12 cellular contexts compared by ENCODE assay signal in genomic region chrX:153948847-153949819, GRCh38. TPM values are rescaled to one million over a fixed set of nuclear protein-coding genes. Genes with fewer than 3 reads are reported as not detected.
DNase-seq lines count a peak whose midpoint lies in the region; ATAC-seq, FAIRE-seq and TF ChIP-seq lines count a peak whose summit lies in the region.
"Had no signal": no experiment of that assay in that cellular context is flagged by ENCODE, and none has a peak within 500 bp of the region (broad histone marks: within the 10 kb centered on the region; RNA-seq: fewer than 3 reads in every experiment).

No MANE protein-coding gene starts in this region.

- H3K4me1 ChIP-seq in right cardiac atrium (ENCODE audit: control insufficient read depth, insufficient read depth, low read length) (no peaks in the 10 kb centered on the region), pancreas (no peaks in the 10 kb centered on the region)

- H3K9me3 Mint-ChIP-seq in central memory CD8-positive, alpha-beta T cell = no peaks in the 10 kb centered on the region
- no peaks in the 10 kb centered on the region for H3K9me3 Mint-ChIP-seq in natural killer cell

- peaks cover 32% of the 10 kb centered on the region for H3K36me3 Mint-ChIP-seq in central memory CD8-positive, alpha-beta T cell (ENCODE audit: insufficient read depth)
- H3K36me3 Mint-ChIP-seq in natural killer cell = no peaks in the 10 kb centered on the region

- H3K4me3 Mint-ChIP-seq in central memory CD8-positive, alpha-beta T cell = peak overlapping the region; percentile 11
- peak overlapping the region; percentile 72 for H3K4me3 Mint-ChIP-seq in natural killer cell
- H3K4me3 Mint-ChIP-seq: CD4-positive, CD25-positive, alpha-beta regulatory T cell had no signal

- intact Hi-C loops in right cardiac atrium (cut with DNase I) = no loop called here
- intact Hi-C loops in Right ventricle myocardium superior (cut with DNase I) = loop anchor here (10.0 kb wide), 1 partner anchor 154 kb away; the partner anchor contains the start of genes IDH3G and SSR4
- intact Hi-C loops in natural killer cell (cut with micrococcal nuclease) = no loop called here
- intact Hi-C loops in pancreas (cut with DNase I) = no loop called here

- H3K27me3 Mint-ChIP-seq in central memory CD8-positive, alpha-beta T cell = no peaks in the 10 kb centered on the region
- no peaks in the 10 kb centered on the region for H3K27me3 Mint-ChIP-seq in natural killer cell (ENCODE audit: low read depth in 2 of 2)
- H3K27me3 Mint-ChIP-seq: CD4-positive, CD25-positive, alpha-beta regulatory T cell had no signal

- H3K27ac Mint-ChIP-seq in central memory CD8-positive, alpha-beta T cell (ENCODE audit: low read depth) = peak overlapping the region; percentile 76
- peak overlapping the region; percentile 87 to 93 for H3K27ac Mint-ChIP-seq in natural killer cell

- H3K4me3 ChIP-seq in right cardiac atrium (ENCODE audit: low read length) = no peak overlapping the region
- no peak overlapping the region for H3K4me3 ChIP-seq in pancreas
- no peak overlapping the region for H3K4me3 ChIP-seq in coronary artery
- H3K4me3 ChIP-seq: suprapubic skin had no signal

- 43% methylated on average over 30 of the region's 30 CpGs for WGBS in right cardiac atrium
- 85 to 90% methylated on average over 30 of the region's 30 CpGs for WGBS in pancreas, 2 donors

- no peaks in the 10 kb centered on the region for H3K9me3 ChIP-seq in right cardiac atrium (ENCODE audit: control insufficient read depth, low read length)
- H3K9me3 ChIP-seq in pancreas = no peaks in the 10 kb centered on the region
- H3K9me3 ChIP-seq: suprapubic skin had no signal

- peaks cover 6% of the 10 kb centered on the region for H3K4me1 Mint-ChIP-seq in central memory CD8-positive, alpha-beta T cell
- peaks cover 11 to 25% of the 10 kb centered on the region in 2 donors for H3K4me1 Mint-ChIP-seq in natural killer cell

- ATAC-seq in right cardiac atrium (peak in 1 of 2 donors; percentile 27), Right ventricle myocardium superior (ENCODE audit: poor library complexity) (no peak), natural killer cell (peak in 2 of 3 donors; percentile 28 to 29), pancreas (no peak)
- no peak for ATAC-seq in central memory CD8-positive, alpha-beta T cell (replicated peaks; ENCODE audit: extremely low read depth, poor library complexity, severe bottlenecking)

- no peak for FAIRE-seq in pancreas (lab: Jason Lieb, UNC)

- H3K27ac ChIP-seq in right cardiac atrium (ENCODE audit: low read length) (peak overlapping the region; percentile 7), pancreas (no peak overlapping the region), coronary artery (peak overlapping the region in 1 of 2 donors; percentile 38)
- H3K27ac ChIP-seq: suprapubic skin had no signal

- DNase-seq in right cardiac atrium = no peak
- no peak for DNase-seq in Right ventricle myocardium superior
- DNase-seq in central memory CD8-positive, alpha-beta T cell (ENCODE audit: low spot score in 2 of 2) = no peak
- DNase-seq in natural killer cell = no peak
- no peak for DNase-seq in pancreas
- DNase-seq in activated effector memory CD4-positive, alpha-beta T cell treated with Interleukin-2 at 50 U/mL for 16 hours = no peak
- no peak for DNase-seq in activated CD4-positive, CD25-positive, alpha-beta regulatory T cell (lab: John Stamatoyannopoulos, UW)
- no peak for DNase-seq in coronary artery (ENCODE audit: low spot score)
- DNase-seq: activated effector memory CD4-positive, alpha-beta T cell treated with anti-CD3 and anti-CD28 coated beads, Interleukin-2, amount 50 U/mL, for 16 hours; CD4-positive, CD25-positive, alpha-beta regulatory T cell; GOT3 had no signal

- H3K27me3 ChIP-seq in right cardiac atrium (ENCODE audit: control insufficient read depth, insufficient read depth) (no peaks in the 10 kb centered on the region), pancreas (peaks cover 0 to 4% (median 0%) of the 10 kb centered on the region in 4 donors)
- H3K27me3 ChIP-seq: suprapubic skin had no signal

- H3K36me3 ChIP-seq in pancreas = peaks cover 0 to 26% (median 17%) of the 10 kb centered on the region in 3 donors

- TF ChIP-seq CTCF in natural killer cell (IDR thresholded peaks at IDR 0.05) (no peak), pancreas (IDR thresholded peaks at IDR 0.05) (no peak), coronary artery (IDR thresholded peaks at IDR 0.05) (no peak)

RNA-seq across cellular contexts. Expression of gene RENBP, which starts 4.7 kb away (rescaled TPM):
- total RNA-seq in right cardiac atrium (10 to 100 TPM; 14.0 to 17.7 (median 15.7) TPM), Right ventricle myocardium superior (11.1 TPM), natural killer cell (10 to 100 TPM; 14.3 to 17.1 (median 15.2) TPM), pancreas (1 to 10 TPM in 4 of 6 donors, under 1 TPM in 2; 0.43 to 7.5 (median 1.6) TPM)
- polyA plus RNA-seq in right cardiac atrium (13.3 TPM), pancreas (1 to 10 TPM; 2.8 to 5.1 TPM)

RNA-seq across cellular contexts. Expression of gene NAA10, which starts 14.3 kb away (rescaled TPM):
- total RNA-seq in right cardiac atrium (10 to 100 TPM; 61.1 to 75.5 (median 66.2) TPM), Right ventricle myocardium superior (70.4 TPM), natural killer cell (10 to 100 TPM; 63.4 to 82.3 (median 73.1) TPM), pancreas (10 to 100 TPM; 24.5 to 49.0 (median 40.3) TPM)
- polyA plus RNA-seq in right cardiac atrium (108 TPM), pancreas (100 to 1,000 TPM in 1 of 2 donors, 10 to 100 TPM in 1; 95.1 to 115 TPM)

RNA-seq across cellular contexts. Expression of gene HCFC1, which starts 22.5 kb away (rescaled TPM):
- 10 to 100 TPM; 26.9 to 41.4 (median 32.9) TPM for total RNA-seq in right cardiac atrium
- 17.3 TPM for polyA plus RNA-seq in right cardiac atrium
- total RNA-seq in Right ventricle myocardium superior = 24.7 TPM
- total RNA-seq in natural killer cell = 10 to 100 TPM; 65.2 to 76.7 (median 67.5) TPM
- 10 to 100 TPM; 10.4 to 28.4 (median 17.0) TPM for total RNA-seq in pancreas
- polyA plus RNA-seq in pancreas = 10 to 100 TPM; 15.7 to 17.1 TPM

RNA-seq across cellular contexts. Expression of gene ARHGAP4, which starts 23.1 kb away (rescaled TPM):
- total RNA-seq in right cardiac atrium (10 to 100 TPM; 13.4 to 22.9 (median 14.9) TPM), Right ventricle myocardium superior (10.3 TPM), natural killer cell (100 to 1,000 TPM; 352 to 398 (median 384) TPM), pancreas (10 to 100 TPM in 3 of 6 donors, 1 to 10 TPM in 3; 1.9 to 18.9 (median 8.9) TPM)
- polyA plus RNA-seq in right cardiac atrium (20.5 TPM), pancreas (10 to 100 TPM; 44.7 to 71.7 TPM)

RNA-seq across cellular contexts. Expression of gene TMEM187, which starts 23.4 kb away (rescaled TPM):
- 10 to 100 TPM in 2 of 4 donors, 1 to 10 TPM in 2; 7.6 to 11.9 (median 10.4) TPM for total RNA-seq in right cardiac atrium
- polyA plus RNA-seq in right cardiac atrium = 6.8 TPM
- 7.1 TPM for total RNA-seq in Right ventricle myocardium superior
- 1 to 10 TPM; 1.2 to 4.3 (median 1.4) TPM for total RNA-seq in natural killer cell
- total RNA-seq in pancreas = 10 to 100 TPM in 2 of 6 donors, 1 to 10 TPM in 4; 5.7 to 12.4 (median 9.1) TPM
- polyA plus RNA-seq in pancreas = 1 to 10 TPM; 5.2 to 7.8 TPM

Comparison
In these comparisons a context has a peak if more than half of its experiments do, and no peak if none do; other contexts are left out.
1. ATAC-seq: peak in natural killer cell (2 of 3); none in Right ventricle myocardium superior (single experiment), central memory CD8-positive, alpha-beta T cell (single experiment) and pancreas (0 of 4).